In genomic region chr17:26937750-26938322, GRCh38 we compare ENCODE assay signal across 8 cellular contexts.
DNase-seq lines count a peak whose midpoint lies in the region; ATAC-seq, FAIRE-seq and TF ChIP-seq lines count a peak whose summit lies in the region.
"Not testable (repeated sequence)": the region's sequence is repeated elsewhere in the genome, so short reads cannot be mapped to it uniquely, and the experiment has no call there.

No MANE protein-coding gene starts in this region.

- peaks cover 36% of the 10 kb centered on the region for H3K9me3 ChIP-seq in A549
- peaks cover 38% of the 10 kb centered on the region for H3K9me3 ChIP-seq in IMR-90 (ENCODE audit: control insufficient read depth, insufficient read depth, low read length)
- not testable (repeated sequence) for H3K9me3 ChIP-seq in right lobe of liver, upper lobe of right lung
- peaks cover 35% of the 10 kb centered on the region for H3K9me3 ChIP-seq in trophoblast cell (ENCODE audit: insufficient read depth, low read depth, low read length)

- H2AFZ ChIP-seq in IMR-90 (replicated peaks; ENCODE audit: low read length, poor library complexity); trophoblast cell (ENCODE audit: insufficient read depth, low read length, poor library complexity): not testable (repeated sequence)

- not testable (repeated sequence) for H2AK9ac ChIP-seq in IMR-90 (replicated peaks; ENCODE audit: low read depth, low read length, poor library complexity)

- H2AK5ac ChIP-seq in IMR-90 (ENCODE audit: low read depth, low read length); trophoblast cell (ENCODE audit: low read length): not testable (repeated sequence)

- not testable (repeated sequence) for FAIRE-seq in A549 (lab: Jason Lieb, UNC)

- H4K5ac ChIP-seq in IMR-90 (ENCODE audit: low read depth, low read length) = not testable (repeated sequence)

- peak; percentile 37 to 53; a peak in 4 of 6 replicates for ATAC-seq in A549
- ATAC-seq in GM21825 (IDR thresholded peaks at IDR 0.05; ENCODE audit: unreplicated experiment) = peak; percentile 56
- ATAC-seq in IMR-90 (ENCODE audit: low read depth) = peak; percentile 40; the same call in 1 of the 2 replicates
- peak; percentile 31 for ATAC-seq in central memory CD8-positive, alpha-beta T cell (replicated peaks; ENCODE audit: extremely low read depth, poor library complexity, severe bottlenecking)
- peak; percentile 59 to 75 for ATAC-seq in left cardiac atrium
- ATAC-seq in right lobe of liver = peak in 3 of 4 donors; percentile 57 to 69 (median 65)
- peak; percentile 81 for ATAC-seq in upper lobe of right lung

- not testable (repeated sequence) for H3K4me3 ChIP-seq in A549; IMR-90 (ENCODE audit: insufficient read depth, low read depth, low read length); right lobe of liver; trophoblast cell (ENCODE audit: low read depth, low read length); upper lobe of right lung

- H3K9me1 ChIP-seq in IMR-90 (ENCODE audit: insufficient read depth, low read length) = not testable (repeated sequence)

- not testable (repeated sequence) for H3K4me1 Mint-ChIP-seq in central memory CD8-positive, alpha-beta T cell

- H3K4me3 Mint-ChIP-seq in central memory CD8-positive, alpha-beta T cell = not testable (repeated sequence)

- H3K4me1 ChIP-seq in A549; IMR-90 (ENCODE audit: control insufficient read depth, insufficient read depth, low read length); right lobe of liver; trophoblast cell (ENCODE audit: control insufficient read depth in 1 of 2, insufficient read depth in 2 of 2, low read length in 2 of 2); upper lobe of right lung: not testable (repeated sequence)

- H2BK120ac ChIP-seq in IMR-90 (ENCODE audit: low read depth, low read length); trophoblast cell (ENCODE audit: insufficient read depth, low read length, poor library complexity): not testable (repeated sequence)

- dilution Hi-C loops in IMR-90 (cut with HindIII; ENCODE audit: low sequenced_read_pairs, unreplicated experiment) = not testable (repeated sequence)

- H3K27ac Mint-ChIP-seq in central memory CD8-positive, alpha-beta T cell (ENCODE audit: low read depth) = not testable (repeated sequence)

- intact Hi-C loops in IMR-90 (cut with micrococcal nuclease); left cardiac atrium (cut with DNase I); right lobe of liver (cut with DNase I); upper lobe of right lung (cut with DNase I): not testable (repeated sequence)

- H3K23ac ChIP-seq in IMR-90 (ENCODE audit: low read depth, low read length) = not testable (repeated sequence)
- peak overlapping the region; percentile 37 for H3K23ac ChIP-seq in trophoblast cell (ENCODE audit: low read length)

- H3K79me1 ChIP-seq in IMR-90 (ENCODE audit: low read depth in 1 of 2, low read length in 2 of 2); trophoblast cell (ENCODE audit: low read length): not testable (repeated sequence)

- BruUV-seq in IMR-90 (replicated peaks; lab: Mats Ljungman, UMichigan) = not testable (repeated sequence)

- not testable (repeated sequence) for H3K27me3 ChIP-seq in IMR-90 (ENCODE audit: control insufficient read depth, insufficient read depth, low read length); right lobe of liver; trophoblast cell (ENCODE audit: insufficient read depth, low read length); upper lobe of right lung

- not testable (repeated sequence) for H2BK12ac ChIP-seq in trophoblast cell (ENCODE audit: low read length)

- not testable (repeated sequence) for H4K8ac ChIP-seq in IMR-90 (ENCODE audit: low read depth in 2 of 2, low read length in 2 of 2); trophoblast cell (ENCODE audit: low read depth, low read length)

- H3K27me3 Mint-ChIP-seq in central memory CD8-positive, alpha-beta T cell = not testable (repeated sequence)

- not testable (repeated sequence) for TF ChIP-seq CTCF in A549 (IDR thresholded peaks at IDR 0.05); IMR-90 (conservative IDR thresholded peaks at IDR 0.05; ENCODE audit: low read depth, low read length); right lobe of liver (IDR thresholded peaks at IDR 0.05); upper lobe of right lung (IDR thresholded peaks at IDR 0.05)

- not testable (repeated sequence) for H4K91ac ChIP-seq in IMR-90 (ENCODE audit: insufficient read depth, low read depth, low read length); trophoblast cell (ENCODE audit: low read depth, low read length)

- not testable (repeated sequence) for H4K20me1 ChIP-seq in IMR-90 (ENCODE audit: insufficient read depth, low read length)

- in situ Hi-C loops in IMR-90 (cut with MboI; ENCODE audit: low sequenced_read_pairs) = not testable (repeated sequence)

- H3K9ac ChIP-seq in IMR-90 (ENCODE audit: low read depth, low read length) = not testable (repeated sequence)
- peak overlapping the region; percentile 60 for H3K9ac ChIP-seq in trophoblast cell (ENCODE audit: low read length)

- H3K36me3 ChIP-seq in IMR-90 (ENCODE audit: control insufficient read depth, insufficient read depth, low read length); right lobe of liver; trophoblast cell (ENCODE audit: control insufficient read depth in 1 of 2, insufficient read depth in 2 of 2, low read length in 2 of 2); upper lobe of right lung: not testable (repeated sequence)

- H3K56ac ChIP-seq in IMR-90 (ENCODE audit: extremely low read depth, insufficient read depth, low read length) = not testable (repeated sequence)

- H3K4ac ChIP-seq in IMR-90 (ENCODE audit: low read depth, low read length); trophoblast cell (ENCODE audit: low read depth, low read length): not testable (repeated sequence)

- H3K27ac ChIP-seq in A549; IMR-90 (ENCODE audit: insufficient read depth, low read length); right lobe of liver; trophoblast cell (ENCODE audit: low read depth, low read length); upper lobe of right lung: not testable (repeated sequence)

- POLR2A ChIA-PET in A549 (lab: Yijun Ruan, JAX); IMR-90 (lab: Charles Lee; ENCODE audit: unreplicated experiment): not testable (repeated sequence)

- not testable (repeated sequence) for TF ChIP-seq RAD21 in A549 (conservative IDR thresholded peaks at IDR 0.05 in 1 of 2, IDR thresholded peaks at IDR 0.05 in 1 of 2); IMR-90 (IDR thresholded peaks at IDR 0.05; ENCODE audit: low read length)

- H3K18ac ChIP-seq in IMR-90 (ENCODE audit: low read depth, low read length); trophoblast cell (ENCODE audit: low read length): not testable (repeated sequence)

- TF ChIP-seq POLR2A in A549 (IDR thresholded peaks at IDR 0.05; ENCODE audit: low read length); IMR-90 (IDR thresholded peaks at IDR 0.05; ENCODE audit: low read depth, low read length); right lobe of liver (IDR thresholded peaks at IDR 0.05): not testable (repeated sequence)

- not testable (repeated sequence) for H3K79me2 ChIP-seq in trophoblast cell (ENCODE audit: control insufficient read depth, insufficient read depth, low read length, poor library complexity)

- H2BK20ac ChIP-seq in IMR-90 (ENCODE audit: low read depth, low read length) = not testable (repeated sequence)

- H2BK5ac ChIP-seq in IMR-90 (ENCODE audit: low read depth, low read length, poor library complexity, severe bottlenecking) = peak overlapping the region; percentile 91
- not testable (repeated sequence) for H2BK5ac ChIP-seq in trophoblast cell (ENCODE audit: low read depth, low read length, poor library complexity)

- H2BK15ac ChIP-seq in IMR-90 (ENCODE audit: low read depth, low read length) = not testable (repeated sequence)

- H3K4me2 ChIP-seq in A549; IMR-90 (ENCODE audit: low read depth, low read length); trophoblast cell (ENCODE audit: low read length): not testable (repeated sequence)

- not testable (repeated sequence) for H3K36me3 Mint-ChIP-seq in central memory CD8-positive, alpha-beta T cell (ENCODE audit: insufficient read depth)

- H3K9me3 Mint-ChIP-seq in central memory CD8-positive, alpha-beta T cell = not testable (repeated sequence)

- DNase-seq in A549 (ENCODE audit: low read depth in 1 of 2, low spot score in 1 of 2); IMR-90; central memory CD8-positive, alpha-beta T cell (ENCODE audit: low spot score in 2 of 2); left cardiac atrium; right lobe of liver; trophoblast cell; upper lobe of right lung: not testable (repeated sequence)

- CTCF ChIA-PET in A549 (lab: Yijun Ruan, JAX); IMR-90 (lab: Yijun Ruan, JAX): not testable (repeated sequence)

- WGBS in A549 (ENCODE audit: missing lambda C conversion rate) = 2% methylated on average over 1 of the region's 1 CpG
- WGBS in IMR-90 (ENCODE audit: extremely low coverage in 2 of 2, insufficient read length in 1 of 2), 2 experiments = 45% methylated on average over 1 of the region's 1 CpG; no CpG with 5 or more reads in 1 of the 2 experiments
- WGBS in right lobe of liver (ENCODE audit: insufficient coverage, low coverage, low lambda C conversion rate, missing lambda C conversion rate) = 19% methylated on average over 1 of the region's 1 CpG
- 100% methylated on average over 1 of the region's 1 CpG for WGBS in trophoblast cell (ENCODE audit: extremely low coverage, insufficient coverage, insufficient read length)

- not testable (repeated sequence) for H3K14ac ChIP-seq in IMR-90 (replicated peaks; ENCODE audit: low read depth, low read length); trophoblast cell (ENCODE audit: low read length)

- H4K12ac ChIP-seq in trophoblast cell (ENCODE audit: low read depth, low read length) = not testable (repeated sequence)

- TF ChIP-seq EP300 in A549 (IDR thresholded peaks at IDR 0.05) = not testable (repeated sequence)

Comparison
In these comparisons a context has a peak if more than half of its experiments do, and no peak if none do; other contexts are left out.
1. ATAC-seq: peak in every context shown above with its lines; median percentile 81 in upper lobe of right lung; 67 in left cardiac atrium; 65 in right lobe of liver; 56 in GM21825; 45 in A549; 40 in IMR-90; 31 in central memory CD8-positive, alpha-beta T cell.